15 cellular contexts compared by ENCODE assay signal in the genomic region with DNA sequence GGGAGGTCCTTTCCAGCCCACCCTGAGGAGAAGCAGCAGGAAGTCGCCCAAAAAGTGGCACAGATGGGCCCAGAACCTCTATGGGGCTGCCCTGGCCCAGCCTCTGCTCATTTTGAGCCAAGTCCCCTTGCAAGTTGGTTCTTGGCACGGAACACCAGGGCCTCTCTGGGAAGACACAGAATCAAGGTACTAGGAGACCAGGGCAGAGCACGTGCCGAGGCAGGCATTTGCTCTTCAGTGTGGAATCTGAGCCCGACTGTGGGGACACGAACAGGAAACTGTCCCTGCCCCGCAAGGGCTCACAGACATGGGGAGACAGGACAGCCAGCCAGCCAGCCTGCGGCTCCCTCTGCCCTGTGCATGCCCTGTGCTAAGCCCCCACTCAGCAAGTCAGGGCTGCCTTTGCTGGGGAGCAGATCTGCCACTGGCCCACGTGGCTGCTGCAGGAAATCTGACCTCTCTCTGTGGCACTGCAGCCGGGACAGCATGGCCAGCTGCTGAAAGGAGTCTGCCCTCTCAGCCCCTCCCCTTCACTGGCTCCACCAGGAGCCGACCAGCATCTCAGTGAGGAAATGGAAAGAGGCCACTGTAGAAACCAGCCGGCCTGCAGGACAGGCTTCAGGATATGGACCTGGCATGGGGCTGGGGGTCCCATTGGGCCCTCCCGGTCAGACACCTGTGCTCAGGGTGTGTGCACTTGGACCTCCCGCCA. TPM values are rescaled to one million over a fixed set of nuclear protein-coding genes. Genes with fewer than 3 reads are reported as not detected.
DNase-seq lines count a peak whose midpoint lies in the region; ATAC-seq, FAIRE-seq and TF ChIP-seq lines count a peak whose summit lies in the region.
"Had no signal": no experiment of that assay in that cellular context is flagged by ENCODE, and none has a peak within 500 bp of the region (broad histone marks: within the 10 kb centered on the region; RNA-seq: fewer than 3 reads in every experiment).

No MANE protein-coding gene starts in this region.

- peaks cover 3% of the 10 kb centered on the region; the same call in 1 of the 2 replicates for H3K23me2 ChIP-seq in H1 (ENCODE audit: low read depth, low read length)

- H2BK12ac ChIP-seq in H1 (ENCODE audit: low read depth, low read length): peak overlapping the region; percentile 68; the same call in 1 of the 2 replicates

- no peak overlapping the region for H4K8ac ChIP-seq in H1 (ENCODE audit: extremely low read depth, insufficient read depth, low read length)

- H3K56ac ChIP-seq in H1 (replicated peaks; ENCODE audit: insufficient read length, low read depth, low read length): no peak overlapping the region

- TF ChIP-seq EP300 in H1 (IDR thresholded peaks at IDR 0.05; ENCODE audit: borderline replicate concordance in 1 of 2, low read depth in 2 of 2, low read length in 2 of 2): no peak

- no peak for FAIRE-seq in H1 (lab: Jason Lieb, UNC)

- no peak overlapping the region for H3K4me3 Mint-ChIP-seq in activated CD8-positive, alpha-beta T cell treated with anti-CD3 and anti-CD28 coated beads, Interleukin-2, amount 10 ng/mL, durations not matched to agents 7 days and 5 days
- H3K4me3 Mint-ChIP-seq: activated T-helper 1 cell treated with anti-CD3 and anti-CD28 coated beads, Interleukin-12 subunit alpha, Interleukin-12 subunit beta, Interleukin-2, Interleukin-4 antibody, amounts not matched to agents 30 ng/mL and 10 ng/mL and 1 ng/mL, durations not matched to agents 14 hours and 24 hours and 36 hours; CD8-positive, alpha-beta T cell; immature natural killer cell had no signal

- H3K36me3 ChIP-seq in H1 (ENCODE audit: control insufficient read depth in 2 of 4, insufficient read depth in 4 of 4, low read length in 3 of 4): no peaks in the 10 kb centered on the region
- peaks cover 3% of the 10 kb centered on the region for H3K36me3 ChIP-seq in mucosa of stomach (ENCODE audit: control insufficient read depth, insufficient read depth, low read length)

- H3K27me3 ChIP-seq in H1 (replicated peaks in 1 of 4; ENCODE audit: control insufficient read depth in 3 of 4, extremely low read depth in 1 of 4, insufficient read depth in 3 of 4, low read length in 3 of 4): no peaks in the 10 kb centered on the region
- no peaks in the 10 kb centered on the region for H3K27me3 ChIP-seq in mucosa of stomach (ENCODE audit: control insufficient read depth, insufficient read depth, low read length)

- H3K14ac ChIP-seq in H1 (ENCODE audit: insufficient read length): no peak overlapping the region

- H4K5ac ChIP-seq in H1 (ENCODE audit: insufficient read length, low read depth, low read length): no peak overlapping the region

- H3K27ac ChIP-seq in H1 (ENCODE audit: low read depth, low read length) (no peak overlapping the region), temporal lobe (ENCODE audit: low read depth, low read length) (peak overlapping the region; percentile 36)

- no peak overlapping the region for H2AFZ ChIP-seq in H1 (ENCODE audit: low read length)

- no peak overlapping the region for H2BK15ac ChIP-seq in H1 (ENCODE audit: low read length)

- no peaks in the 10 kb centered on the region for H3K9me3 Mint-ChIP-seq in activated CD8-positive, alpha-beta T cell treated with anti-CD3 and anti-CD28 coated beads, Interleukin-2, amount 10 ng/mL, durations not matched to agents 7 days and 5 days (ENCODE audit: insufficient read depth)
- H3K9me3 Mint-ChIP-seq: activated T-helper 1 cell treated with anti-CD3 and anti-CD28 coated beads, Interleukin-12 subunit alpha, Interleukin-12 subunit beta, Interleukin-2, Interleukin-4 antibody, amounts not matched to agents 30 ng/mL and 10 ng/mL and 1 ng/mL, durations not matched to agents 14 hours and 24 hours and 36 hours; CD8-positive, alpha-beta T cell; immature natural killer cell had no signal

- peaks cover 3 to 15% of the 10 kb centered on the region in 2 experiments for H4K20me1 ChIP-seq in H1 (replicated peaks in 1 of 2; ENCODE audit: control insufficient read depth in 1 of 2, insufficient read depth in 2 of 2, low read length in 2 of 2)

- no peak for TF ChIP-seq POLR2A in H1 (IDR thresholded peaks at IDR 0.05; ENCODE audit: control extremely low read depth in 1 of 2, low read depth in 2 of 2, low read length in 2 of 2)

- no peak for TF ChIP-seq CTCF in H1 (IDR thresholded peaks at IDR 0.05; ENCODE audit: control extremely low read depth in 1 of 3, insufficient read depth in 1 of 3, low read depth in 1 of 3, low read length in 3 of 3)

- DNase-seq in RPMI8226: peak; percentile 61
- no peak for DNase-seq in H1 (ENCODE audit: low read depth in 1 of 2, low spot score in 2 of 2)
- no peak for DNase-seq in activated CD8-positive, alpha-beta T cell treated with anti-CD3 and anti-CD28 coated beads, Interleukin-2, amount 10 ng/mL, durations not matched to agents 7 days and 5 days
- DNase-seq: CD8-positive, alpha-beta T cell; GDM1; immature natural killer cell; NCI-H1436; NCI-H69; stimulated activated CD4-positive, alpha-beta T cell treated with anti-CD3 and anti-CD28 coated beads, Interleukin-4, amount 100 ng/mL, for 1 hour had no signal

- H3K79me2 ChIP-seq in H1 (ENCODE audit: control insufficient read depth in 1 of 2, insufficient read depth in 2 of 2, low read length in 2 of 2): peaks cover 0 to 13% of the 10 kb centered on the region in 2 experiments; a peak in 1 of 4 replicates

- H3K27ac Mint-ChIP-seq in activated CD8-positive, alpha-beta T cell treated with anti-CD3 and anti-CD28 coated beads, Interleukin-2, amount 10 ng/mL, durations not matched to agents 7 days and 5 days: no peak overlapping the region
- H3K27ac Mint-ChIP-seq: activated T-helper 1 cell treated with anti-CD3 and anti-CD28 coated beads, Interleukin-12 subunit alpha, Interleukin-12 subunit beta, Interleukin-2, Interleukin-4 antibody, amounts not matched to agents 30 ng/mL and 10 ng/mL and 1 ng/mL, durations not matched to agents 14 hours and 24 hours and 36 hours; CD8-positive, alpha-beta T cell; immature natural killer cell had no signal

- peak overlapping the region; percentile 49; the same call in 1 of the 2 replicates for H2BK5ac ChIP-seq in H1 (ENCODE audit: low read depth, low read length)

- TF ChIP-seq RAD21 in H1 (IDR thresholded peaks at IDR 0.05 in 1 of 2, conservative IDR thresholded peaks at IDR 0.05 in 1 of 2; ENCODE audit: low read depth in 2 of 2, low read length in 2 of 2): no peak

- no peaks in the 10 kb centered on the region for H3K9me3 ChIP-seq in H1 (ENCODE audit: insufficient read depth in 2 of 2, low read depth in 1 of 2, low read length in 1 of 2)
- H3K9me3 ChIP-seq in mucosa of stomach (ENCODE audit: control insufficient read depth, low read length): no peaks in the 10 kb centered on the region

- CTCF ChIA-PET in H1 (lab: Charles Lee; ENCODE audit: partially characterized antibody): interaction anchor here (0.6 to 1.9 kb wide), 4 partner anchors 13 to 263 kb away, joined by 3 to 6 read pairs (median 3); no protein-coding TSS in a partner anchor
- CTCF ChIA-PET in activated CD8-positive, alpha-beta T cell treated with anti-CD3 and anti-CD28 coated beads, Interleukin-2, amount 10 ng/mL, durations not matched to agents 7 days and 5 days (lab: Charles Lee): no interaction called here

- H3K36me3 Mint-ChIP-seq in activated CD8-positive, alpha-beta T cell treated with anti-CD3 and anti-CD28 coated beads, Interleukin-2, amount 10 ng/mL, durations not matched to agents 7 days and 5 days (ENCODE audit: low read depth): no peaks in the 10 kb centered on the region
- H3K36me3 Mint-ChIP-seq: CD8-positive, alpha-beta T cell; immature natural killer cell had no signal

- no peak overlapping the region for H3K9ac ChIP-seq in H1 (replicated peaks in 1 of 4; ENCODE audit: extremely low read depth in 1 of 4, low read depth in 3 of 4, low read length in 3 of 4)
- H3K9ac ChIP-seq in mucosa of stomach (ENCODE audit: low read length): peak overlapping the region; percentile 68

- H2BK20ac ChIP-seq in H1 (ENCODE audit: low read length): no peak overlapping the region

- WGBS in H1 (ENCODE audit: extremely low coverage in 1 of 2, insufficient coverage in 1 of 2, insufficient read length in 1 of 2, insufficient replicate concordance in 2 of 2, low coverage in 1 of 2, low lambda C conversion rate in 2 of 2, missing lambda C conversion rate in 1 of 2), 2 experiments: 83% methylated on average over 14 of the region's 14 CpGs; no CpG with 5 or more reads in 1 of the 2 experiments

- no peak overlapping the region for H2AK5ac ChIP-seq in H1 (ENCODE audit: low read depth, low read length)

- peaks cover 5% of the 10 kb centered on the region; the same call in 1 of the 2 replicates for H3K79me1 ChIP-seq in H1 (ENCODE audit: low read depth, low read length)

- H3K27me3 Mint-ChIP-seq in activated CD8-positive, alpha-beta T cell treated with anti-CD3 and anti-CD28 coated beads, Interleukin-2, amount 10 ng/mL, durations not matched to agents 7 days and 5 days (ENCODE audit: low read depth): peaks cover 2% of the 10 kb centered on the region

- peaks cover 2% of the 10 kb centered on the region for H3K4me1 Mint-ChIP-seq in activated CD8-positive, alpha-beta T cell treated with anti-CD3 and anti-CD28 coated beads, Interleukin-2, amount 10 ng/mL, durations not matched to agents 7 days and 5 days (ENCODE audit: low read depth)

- H2BK120ac ChIP-seq in H1 (replicated peaks; ENCODE audit: low read depth, low read length): no peak overlapping the region

- peaks cover 0 to 20% (median 16%) of the 10 kb centered on the region in 4 experiments; a peak in 6 of 7 replicates for H3K4me1 ChIP-seq in H1 (replicated peaks in 1 of 4; ENCODE audit: control insufficient read depth in 3 of 4, insufficient read depth in 4 of 4, low read length in 3 of 4)
- peaks cover 91% of the 10 kb centered on the region for H3K4me1 ChIP-seq in mucosa of stomach (ENCODE audit: control insufficient read depth, insufficient read depth, low read length)

- H3K4me2 ChIP-seq in H1 (ENCODE audit: insufficient read depth in 1 of 2, low read depth in 2 of 2, low read length in 2 of 2): no peak overlapping the region

- ATAC-seq in HG02840 (IDR thresholded peaks at IDR 0.05; ENCODE audit: low FRiP score, unreplicated experiment) (no peak), GM18873 (IDR thresholded peaks at IDR 0.05; ENCODE audit: low FRiP score, unreplicated experiment) (no peak)
- no peak for ATAC-seq in activated CD8-positive, alpha-beta T cell treated with anti-CD3 and anti-CD28 coated beads, Interleukin-2, amount 10 ng/mL, durations not matched to agents 7 days and 5 days
- ATAC-seq: CD8-positive, alpha-beta T cell had no signal

- no peak overlapping the region for H4K91ac ChIP-seq in H1 (replicated peaks; ENCODE audit: insufficient read length, low read length)

- POLR2A ChIA-PET in H1 (lab: Charles Lee; ENCODE audit: partially characterized antibody): interaction anchor here (0.9 to 1.4 kb wide), 2 partner anchors 11 to 24 kb away, joined by 3 to 4 read pairs; no protein-coding TSS in a partner anchor
- POLR2A ChIA-PET in activated CD8-positive, alpha-beta T cell treated with anti-CD3 and anti-CD28 coated beads, Interleukin-2, amount 10 ng/mL, durations not matched to agents 7 days and 5 days (lab: Charles Lee): no interaction called here

- H3K4me3 ChIP-seq in H1 (ENCODE audit: extremely low read depth in 1 of 4, insufficient read depth in 2 of 4, low read depth in 3 of 4, low read length in 4 of 4): no peak overlapping the region
- H3K4me3 ChIP-seq in mucosa of stomach (ENCODE audit: low read length): no peak overlapping the region

- no peak overlapping the region for H3K18ac ChIP-seq in H1 (ENCODE audit: extremely low read depth, low read length)

- no peak overlapping the region for H3K23ac ChIP-seq in H1 (ENCODE audit: insufficient read length)

- H3K4ac ChIP-seq in H1 (replicated peaks; ENCODE audit: insufficient read length, low read depth, low read length): no peak overlapping the region

RNA-seq across cellular contexts. Expression of gene ARHGEF16, which starts 3.6 kb away (rescaled TPM):
- 20.0 and 20.7 TPM in 2 replicates for total RNA-seq in H1 (2021; fragmentation: NEBNext Ultra II Directional; extraction: Animal tissue kit (Norgen Biotek cat#: 25700))
- polyA plus RNA-seq in H1 (2011; rRNA removed): 18.3 and 25.0 TPM in 2 replicates
- polyA plus RNA-seq in H1 (2011; cell fraction: cytosol; rRNA removed): 20.5 TPM
- polyA plus RNA-seq in H1 (2011; cell fraction: nucleus; rRNA removed): 55.6 TPM
- 11.4 to 18.1 TPM (median 16.6 TPM) in 4 replicates for polyA plus RNA-seq in H1 (2012, experiment 1 of 2)
- 15.7 TPM for polyA plus RNA-seq in H1 (2012, experiment 2 of 2)
- 8.9 TPM for polyA plus RNA-seq in H1 (2013, experiment 1 of 2)
- polyA plus RNA-seq in H1 (2013, experiment 2 of 2): 7.8 TPM
- 32.5 and 33.4 TPM in 2 replicates for polyA minus RNA-seq in H1 (2011; rRNA and poly(A)+ RNA removed)
- polyA minus RNA-seq in H1 (2011; cell fraction: cytosol; rRNA and poly(A)+ RNA removed): 10.1 TPM
- 24.2 TPM for polyA minus RNA-seq in H1 (2011; cell fraction: nucleus; rRNA and poly(A)+ RNA removed)
- total RNA-seq in temporal lobe: 0.25 TPM
- not detected for total RNA-seq in activated CD8-positive, alpha-beta T cell treated with anti-CD3 and anti-CD28 coated beads, Interleukin-2, amount 10 ng/mL, durations not matched to agents 7 days and 5 days
- total RNA-seq: activated T-helper 1 cell treated with anti-CD3 and anti-CD28 coated beads, Interleukin-12 subunit alpha, Interleukin-12 subunit beta, Interleukin-2, Interleukin-4 antibody, amounts not matched to agents 30 ng/mL and 10 ng/mL and 1 ng/mL, durations not matched to agents 14 hours and 24 hours and 36 hours; CD8-positive, alpha-beta T cell; T-helper 2 cell treated with Interferon-gamma antibody and Interleukin-4, amounts not matched to agents 100 ng/mL and 5 ng/mL, for 36 hours had no signal
- polyA plus RNA-seq: immature natural killer cell had no signal

Comparison
In these comparisons a context has a peak if more than half of its experiments do, and no peak if none do; other contexts are left out.
1. RNA of gene ARHGEF16, which starts 3.6 kb away (total RNA-seq): 20.0 to 20.7 TPM in H1; 0.25 TPM in temporal lobe (single experiment) and not detected in activated CD8-positive, alpha-beta T cell treated with anti-CD3 and anti-CD28 coated beads, Interleukin-2, amount 10 ng/mL, durations not matched to agents 7 days and 5 days; every median in the first group is over 10 times any median in the second.